Comparison of ENCODE assay signal across 20 cellular contexts in the genomic region with DNA sequence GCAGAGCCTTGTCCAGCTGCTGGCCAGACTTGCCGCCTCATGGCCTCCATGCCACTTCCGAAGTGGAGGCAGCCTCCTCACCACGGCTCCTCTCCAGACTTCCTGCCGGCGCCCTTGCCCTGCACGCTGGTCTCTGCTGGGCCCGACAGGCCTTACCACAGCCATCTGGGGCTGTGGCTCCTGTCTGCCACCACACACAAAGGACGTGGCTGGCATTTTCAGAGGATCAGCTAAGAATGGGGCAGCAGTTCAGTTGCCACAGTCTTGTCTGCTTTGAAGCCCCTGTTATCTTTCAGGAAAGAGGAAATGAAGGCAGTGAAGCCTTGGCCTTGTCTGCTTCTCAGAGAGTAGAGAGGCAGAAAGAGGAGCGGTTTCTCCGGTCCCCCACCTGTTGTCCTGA.
"Had no signal": no experiment of that assay in that cellular context is flagged by ENCODE, and none has a peak within 500 bp of the region (broad histone marks: within the 10 kb centered on the region; RNA-seq: fewer than 3 reads in every experiment).

No MANE protein-coding gene starts in this region.

- DNase-seq: activated CD4-positive, CD25-positive, alpha-beta regulatory T cell treated with anti-CD3 and anti-CD28 coated beads, Interleukin-2, amount 50 U/mL, for 72 hours; activated gamma-delta T cell treated with Interleukin-2 at 50 U/mL for 16 hours; amniotic stem cell; dermis blood vessel endothelial cell; effector memory CD8-positive, alpha-beta T cell; foreskin fibroblast; immature natural killer cell; kidney glomerular epithelial cell; nucleus accumbens; stimulated activated CD4-positive, alpha-beta T cell treated with anti-CD3 and anti-CD28 coated beads, Interleukin-12 subunit alpha, Interleukin-12 subunit beta, amount 100 ng/mL, for 4 hours; stimulated activated CD4-positive, alpha-beta T cell treated with anti-CD3 and anti-CD28 coated beads, Interleukin-1b, Interleukin-23, amount 100 ng/mL, for 48 hours; stimulated activated CD8-positive, alpha-beta memory T cell treated with anti-CD3 and anti-CD28 coated beads, Interleukin-4, amount 100 ng/mL, for 48 hours; stimulated activated naive CD4-positive, alpha-beta T cell; T-helper 1 cell; T-helper 9 cell; thyroid gland had no signal

- H3K36me3 ChIP-seq: thyroid gland had no signal

- ATAC-seq: activated naive CD4-positive, alpha-beta T cell treated with anti-CD3 and anti-CD28 coated beads, Interleukin-2, amount 50 U/mL, for 72 hours; effector memory CD8-positive, alpha-beta T cell; natural killer cell treated with Interleukin-12 subunit alpha and Interleukin-12 subunit beta and Interleukin-15 and Interleukin-18, amount 100 ng/mL, for 72 hours had no signal

- H3K27ac ChIP-seq: cardiac muscle cell, thyroid gland, VCaP had no signal

- H3K9me3 ChIP-seq: thyroid gland had no signal

- H3K4me3 ChIP-seq: cardiac muscle cell, thyroid gland had no signal

- H3K27me3 ChIP-seq: cardiac muscle cell, thyroid gland had no signal
